8 cellular contexts compared by ENCODE assay signal in the genomic region with DNA sequence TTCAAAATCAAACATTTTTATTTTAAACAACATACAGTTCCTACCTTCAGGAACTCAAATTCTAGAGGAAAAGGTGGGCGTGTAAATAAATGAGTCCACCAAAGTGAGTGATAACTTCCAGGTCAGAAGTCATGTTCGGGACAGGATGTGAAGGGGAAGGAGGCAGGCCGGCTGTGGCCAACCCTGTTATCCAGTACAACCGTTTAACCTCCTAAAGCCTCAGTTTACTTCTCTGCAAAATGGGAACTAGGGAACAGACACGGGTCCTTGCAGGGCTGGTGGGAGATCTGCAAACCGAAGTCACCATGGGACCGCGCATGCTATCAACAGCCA. TPM values are rescaled to one million over a fixed set of nuclear protein-coding genes. Genes with fewer than 3 reads are reported as not detected.
A peak's percentile ranks its signal among the peaks of the same experiment; 100 is the strongest.
DNase-seq lines count a peak whose midpoint lies in the region; TF ChIP-seq lines count a peak whose summit lies in the region.

No MANE protein-coding gene starts in this region.

- H3K4me1 ChIP-seq in fibroblast of lung (ENCODE audit: control insufficient read depth, extremely low read depth, insufficient read depth, low read length), result peaks cover 11% of the 10 kb centered on the region
- peaks cover 25% of the 10 kb centered on the region for H3K4me1 ChIP-seq in neuron (ENCODE audit: insufficient read depth, low read length)

- H3K4me2 ChIP-seq in fibroblast of lung (ENCODE audit: extremely low read depth, insufficient read depth, low read length), result peak overlapping the region; percentile 87

- no peaks in the 10 kb centered on the region for H4K20me1 ChIP-seq in fibroblast of lung (ENCODE audit: control insufficient read depth, extremely low read depth, insufficient read depth, low read length)

- H3K4me3 ChIP-seq in H7 (ENCODE audit: insufficient read depth, low read depth, low read length) (peak overlapping the region; percentile 97), WI38 (ENCODE audit: low read depth, low read length) (peak overlapping the region; percentile 79), fibroblast of lung (replicated peaks in 1 of 4; ENCODE audit: control extremely low read depth in 1 of 4, insufficient read depth in 1 of 4, low read depth in 3 of 4, low read length in 4 of 4) (peak overlapping the region; percentile 69 to 97 (median 83)), neuron (ENCODE audit: low read length) (peak overlapping the region; percentile 73)

- peaks cover 29% of the 10 kb centered on the region for H3K79me2 ChIP-seq in fibroblast of lung (ENCODE audit: control insufficient read depth, insufficient read depth, low read length)

- no peaks in the 10 kb centered on the region for H3K27me3 ChIP-seq in H7 (ENCODE audit: control insufficient read depth, insufficient read depth, low read length)
- H3K27me3 ChIP-seq in fibroblast of lung (ENCODE audit: control insufficient read depth, insufficient read depth, low read length), result no peaks in the 10 kb centered on the region
- H3K27me3 ChIP-seq in neuron (ENCODE audit: insufficient read depth, low read length), result no peaks in the 10 kb centered on the region

- H3K27ac ChIP-seq in fibroblast of lung (ENCODE audit: insufficient read depth, low read length), result peak overlapping the region; percentile 63

- H3K36me3 ChIP-seq in H7 (replicated peaks; ENCODE audit: control insufficient read depth, insufficient read depth, low read length), result peaks cover 1% of the 10 kb centered on the region; the same call in 1 of the 2 replicates
- peaks cover 2% of the 10 kb centered on the region for H3K36me3 ChIP-seq in fibroblast of lung (ENCODE audit: control insufficient read depth, insufficient read depth, low read length)
- H3K36me3 ChIP-seq in neuron (ENCODE audit: insufficient read depth, low read length), result peaks cover 7% of the 10 kb centered on the region

- TF ChIP-seq CTCF in WI38 (IDR thresholded peaks at IDR 0.05; ENCODE audit: low read depth, low read length) (no peak), fibroblast of lung (conservative IDR thresholded peaks at IDR 0.05 in 1 of 2, IDR thresholded peaks at IDR 0.05 in 1 of 2; ENCODE audit: low read depth in 1 of 2, low read length in 2 of 2) (no peak)

- H2AFZ ChIP-seq in fibroblast of lung (ENCODE audit: low read length) (peak overlapping the region; percentile 57), neuron (ENCODE audit: low read depth, low read length) (peak overlapping the region; percentile 63)

- peak overlapping the region; percentile 53 for H3K9ac ChIP-seq in fibroblast of lung (ENCODE audit: insufficient read depth, low read length)

- H3K9me3 ChIP-seq in fibroblast of lung (ENCODE audit: control insufficient read depth, insufficient read depth, low read depth, low read length) (no peaks in the 10 kb centered on the region), neuron (ENCODE audit: low read length) (no peaks in the 10 kb centered on the region)

- DNase-seq in NCI-H526 (lab: John Stamatoyannopoulos, UW), result peak; percentile 12 to 49
- no peak for DNase-seq in NCI-H526 treated with DMSO at 0.1 percent for 48 hours (lab: John Stamatoyannopoulos, UW)
- DNase-seq in H7, result no peak
- DNase-seq in LHCN-M2 (ENCODE audit: low read depth), result peak; percentile 54
- peak; percentile 47 to 55 for DNase-seq in fibroblast of lung (ENCODE audit: low read depth in 2 of 2)
- no peak for DNase-seq in NCI-H128 (lab: John Stamatoyannopoulos, UW; ENCODE audit: unreplicated experiment)

RNA-seq across cellular contexts. Expression of gene EIPR1, which starts 0.4 kb away (rescaled TPM):
- total RNA-seq in H7 (2014; rRNA removed; shearing (Covaris generic)), result 52.6 and 60.4 TPM in 2 replicates
- total RNA-seq in LHCN-M2 (2014; rRNA removed) (54.8 and 77.5 TPM in 2 replicates), fibroblast of lung (15.2 and 22.3 TPM in 2 replicates)
- polyA plus RNA-seq in LHCN-M2 (2012), result 32.7 TPM
- polyA plus RNA-seq in fibroblast of lung, result 23.9 and 34.6 TPM in 2 replicates
- 22.0 and 31.7 TPM in 2 replicates for polyA plus RNA-seq in fibroblast of lung (2012)
- 27.1 and 38.0 TPM in 2 replicates for polyA minus RNA-seq in fibroblast of lung (ENCODE audit: low replicate concordance)

RNA-seq across cellular contexts. Expression of gene TRAPPC12, which starts 2.2 kb away (rescaled TPM):
- 54.7 and 62.2 TPM in 2 replicates for total RNA-seq in H7 (2014; rRNA removed; shearing (Covaris generic))
- total RNA-seq in LHCN-M2 (2014; rRNA removed) (48.6 and 64.6 TPM in 2 replicates), fibroblast of lung (49.1 and 53.2 TPM in 2 replicates)
- polyA plus RNA-seq in LHCN-M2 (2012), result 58.2 TPM
- 33.7 and 52.0 TPM in 2 replicates for polyA plus RNA-seq in fibroblast of lung
- polyA plus RNA-seq in fibroblast of lung (2012), result 61.6 and 74.5 TPM in 2 replicates
- 150 and 207 TPM in 2 replicates for polyA minus RNA-seq in fibroblast of lung (ENCODE audit: low replicate concordance)

Comparison
In these comparisons a context has a peak if more than half of its experiments do, and no peak if none do; other contexts are left out.
1. DNase-seq: peak in NCI-H526 (2 of 2), LHCN-M2 (single experiment) and fibroblast of lung (2 of 2); none in NCI-H526 treated with DMSO at 0.1 percent for 48 hours (single experiment), H7 (single experiment) and NCI-H128 (single experiment).
2. Peak in every context shown above with its lines, with median percentiles within 50 percentile points of each other: H3K4me3 ChIP-seq.